12 cellular contexts compared by ENCODE assay signal in genomic region chr5:57111993-57112392, GRCh38.
"Had no signal": no experiment of that assay in that cellular context is flagged by ENCODE, and none has a peak within 500 bp of the region (broad histone marks: within the 10 kb centered on the region; RNA-seq: fewer than 3 reads in every experiment).

No MANE protein-coding gene starts in this region.

- H3K36me3 ChIP-seq: left ventricle myocardium inferior, thyroid gland had no signal

- H3K27ac ChIP-seq: foreskin keratinocyte, left ventricle myocardium inferior, thyroid gland had no signal

- DNase-seq: activated T-cell treated with anti-CD3 and anti-CD28 coated beads, Interleukin-2, amount 50 U/mL, for 24 hours; aorta; effector CD4-positive, alpha-beta T cell; foreskin keratinocyte; left ventricle myocardium inferior; naive B cell; stimulated activated CD4-positive, alpha-beta T cell treated with anti-CD3 and anti-CD28 coated beads, Interleukin-12 subunit alpha, Interleukin-12 subunit beta, amount 100 ng/mL, for 4 hours; stimulated activated CD4-positive, alpha-beta T cell treated with anti-CD3 and anti-CD28 coated beads, Interleukin-4, amount 100 ng/mL, for 4 hours; substantia nigra; thyroid gland had no signal

- H3K27me3 ChIP-seq: foreskin keratinocyte, thyroid gland had no signal

- H3K4me1 ChIP-seq: foreskin keratinocyte, left ventricle myocardium inferior, thyroid gland had no signal

- ATAC-seq: activated naive CD4-positive, alpha-beta T cell treated with anti-CD3 and anti-CD28 coated beads, Interleukin-2, amount 50 U/mL, for 72 hours; activated T-helper 17 cell treated with anti-CD3 and anti-CD28 coated beads, Interleukin-2, amount 50 U/mL, for 72 hours; foreskin keratinocyte had no signal

- H3K9me3 ChIP-seq: left ventricle myocardium inferior, thyroid gland had no signal

- H3K4me3 ChIP-seq: left ventricle myocardium inferior, thyroid gland had no signal
